1 cellular context compared by ENCODE assay signal in genomic region chr1:42747125-42747524, GRCh38.
TF ChIP-seq lines count a peak whose summit lies in the region.

No MANE protein-coding gene starts in this region.

TF ChIP-seq in IMR-90, 13 proteins besides CTCF, POLR2A, EP300 and RAD21 (continued from another document):
- TF ChIP-seq USF2 (IDR thresholded peaks at IDR 0.05; ENCODE audit: low read depth, low read length) (no peak), SMC3 (IDR thresholded peaks at IDR 0.05; ENCODE audit: low read depth, low read length) (peak; percentile 51)
- TF ChIP-seq, protein P1, sequence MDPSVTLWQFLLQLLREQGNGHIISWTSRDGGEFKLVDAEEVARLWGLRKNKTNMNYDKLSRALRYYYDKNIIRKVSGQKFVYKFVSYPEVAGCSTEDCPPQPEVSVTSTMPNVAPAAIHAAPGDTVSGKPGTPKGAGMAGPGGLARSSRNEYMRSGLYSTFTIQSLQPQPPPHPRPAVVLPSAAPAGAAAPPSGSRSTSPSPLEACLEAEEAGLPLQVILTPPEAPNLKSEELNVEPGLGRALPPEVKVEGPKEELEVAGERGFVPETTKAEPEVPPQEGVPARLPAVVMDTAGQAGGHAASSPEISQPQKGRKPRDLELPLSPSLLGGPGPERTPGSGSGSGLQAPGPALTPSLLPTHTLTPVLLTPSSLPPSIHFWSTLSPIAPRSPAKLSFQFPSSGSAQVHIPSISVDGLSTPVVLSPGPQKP (IDR thresholded peaks at IDR 0.05; ENCODE audit: borderline replicate concordance, low read depth, low read length): no peak
